ENCODE assay signal across 1 cellular context in genomic region chr20:41693136-41693979, GRCh38.
A peak's percentile ranks its signal among the peaks of the same experiment; 100 is the strongest.
TF ChIP-seq lines count a peak whose summit lies in the region.

No MANE protein-coding gene starts in this region.

TF ChIP-seq in HepG2, 621 proteins besides CTCF, POLR2A, EP300 and RAD21 (continued from another document):
- TF ChIP-seq DNMT3B (CRISPR knock-in tag; conservative IDR thresholded peaks at IDR 0.05) (peak; percentile 91; the same call in 1 of the 2 replicates), ZFP41 (CRISPR knock-in tag; IDR thresholded peaks at IDR 0.05; ENCODE audit: borderline replicate concordance) (peak; percentile 92), ZNF280B (CRISPR knock-in tag; IDR thresholded peaks at IDR 0.05; ENCODE audit: borderline replicate concordance) (peak; percentile 47; the same call in 1 of the 2 replicates), NKX3-1 (CRISPR knock-in tag; IDR thresholded peaks at IDR 0.05) (peak; percentile 57; the same call in 1 of the 2 replicates), ZNF550 (CRISPR knock-in tag; IDR thresholded peaks at IDR 0.05; ENCODE audit: borderline replicate concordance) (peak; percentile 92), ZFP62 (CRISPR knock-in tag; IDR thresholded peaks at IDR 0.05) (no peak), HMGA1 (CRISPR knock-in tag; conservative IDR thresholded peaks at IDR 0.05) (no peak), IKZF5 (CRISPR knock-in tag; IDR thresholded peaks at IDR 0.05) (peak; percentile 100), ZNF766 (CRISPR knock-in tag; IDR thresholded peaks at IDR 0.05; ENCODE audit: borderline replicate concordance) (peak; percentile 70; the same call in 1 of the 2 replicates), PRDM4 (CRISPR knock-in tag; IDR thresholded peaks at IDR 0.05; ENCODE audit: borderline replicate concordance) (0 out of 2 replicates have a peak, but pooled peaks have one; percentile 84), PRDM15 (CRISPR knock-in tag; IDR thresholded peaks at IDR 0.05) (0 out of 2 replicates have a peak, but pooled peaks have one; percentile 56), WIZ (CRISPR knock-in tag; IDR thresholded peaks at IDR 0.05) (peak; percentile 92), KDM5B (CRISPR knock-in tag; IDR thresholded peaks at IDR 0.05; ENCODE audit: borderline replicate concordance) (peak; percentile 80; the same call in 1 of the 2 replicates), NCOA1 (CRISPR knock-in tag; IDR thresholded peaks at IDR 0.05) (peak; percentile 84), SPEN (CRISPR knock-in tag; IDR thresholded peaks at IDR 0.05; ENCODE audit: low read depth) (peak; percentile 80), SMARCC2 (IDR thresholded peaks at IDR 0.05) (no peak), KLF13 (CRISPR knock-in tag; IDR thresholded peaks at IDR 0.05) (peak; percentile 86; the same call in 1 of the 2 replicates), SALL2 (CRISPR knock-in tag; IDR thresholded peaks at IDR 0.05) (peak; percentile 99), GATAD1 (CRISPR knock-in tag; IDR thresholded peaks at IDR 0.05) (peak; percentile 95), NFKB2 (CRISPR knock-in tag; IDR thresholded peaks at IDR 0.05; ENCODE audit: borderline replicate concordance) (peak; percentile 38; the same call in 1 of the 2 replicates), ZNF788 (CRISPR knock-in tag; IDR thresholded peaks at IDR 0.05; ENCODE audit: borderline replicate concordance) (peak; percentile 98), MAX (IDR thresholded peaks at IDR 0.05) (peak; percentile 93), STAT6 (CRISPR knock-in tag; IDR thresholded peaks at IDR 0.05; ENCODE audit: borderline replicate concordance) (peak; percentile 99; the same call in 1 of the 2 replicates), MTF1 (CRISPR knock-in tag; IDR thresholded peaks at IDR 0.05) (peak; percentile 87), ETV5 (CRISPR knock-in tag; IDR thresholded peaks at IDR 0.05; ENCODE audit: borderline replicate concordance) (peak; percentile 67), HDAC6 (IDR thresholded peaks at IDR 0.05; ENCODE audit: low read depth, low read length) (no peak), ZNF484 (CRISPR knock-in tag; IDR thresholded peaks at IDR 0.05; ENCODE audit: borderline replicate concordance, low read depth) (no peak), KDM2A (CRISPR knock-in tag; IDR thresholded peaks at IDR 0.05; ENCODE audit: borderline replicate concordance, low read depth) (peak; percentile 98), CAMTA2 (CRISPR knock-in tag; IDR thresholded peaks at IDR 0.05; ENCODE audit: borderline replicate concordance) (no peak), JUNB (CRISPR knock-in tag; IDR thresholded peaks at IDR 0.05; ENCODE audit: borderline replicate concordance) (no peak), ARID4A (CRISPR knock-in tag; IDR thresholded peaks at IDR 0.05; ENCODE audit: borderline replicate concordance) (peak; percentile 91), ETS1 (CRISPR knock-in tag; IDR thresholded peaks at IDR 0.05) (0 out of 2 replicates have a peak, but pooled peaks have one; percentile 41)
